ENCODE assay signal across 31 cellular contexts in genomic region chr9:112850840-112851239, GRCh38. TPM values are rescaled to one million over a fixed set of nuclear protein-coding genes. Genes with fewer than 3 reads are reported as not detected.
"Had no signal": no experiment of that assay in that cellular context is flagged by ENCODE, and none has a peak within 500 bp of the region (broad histone marks: within the 10 kb centered on the region; RNA-seq: fewer than 3 reads in every experiment).

No MANE protein-coding gene starts in this region.

- H3K4me1 ChIP-seq: right atrium auricular region, right lobe of liver, uterus had no signal

- ATAC-seq: left colon; left lung; mucosa of descending colon; naive thymus-derived CD4-positive, alpha-beta T cell; right lobe of liver; stimulated activated memory B cell treated with anti-CD40 and anti-IgM and Interleukin-4, amounts not matched to agents 10 μg/mL and 1 μg/mL and 100 μg/mL, for 72 hours had no signal

- FAIRE-seq: kidney had no signal

- H3K4me3 ChIP-seq: left lung, lung, mucosa of descending colon, ovary, right atrium auricular region, right lobe of liver, smooth muscle cell, tibial nerve, uterus had no signal

- H3K27ac ChIP-seq: ovary, right atrium auricular region, right lobe of liver, tibial nerve, uterus had no signal

- H3K9me3 ChIP-seq: left lung, mucosa of descending colon, ovary, right atrium auricular region, right lobe of liver, tibial nerve, uterus had no signal

- H3K36me3 ChIP-seq: ovary, uterus had no signal

- H3K4me3 Mint-ChIP-seq: naive thymus-derived CD4-positive, alpha-beta T cell; natural killer cell treated with Interleukin-12 subunit alpha and Interleukin-12 subunit beta and Interleukin-15 and Interleukin-18, amount 100 ng/mL, for 72 hours; neural crest cell; stimulated activated memory B cell treated with anti-CD40 and anti-IgM and Interleukin-4, amounts not matched to agents 10 μg/mL and 1 μg/mL and 100 μg/mL, for 72 hours; stimulated activated naive CD8-positive, alpha-beta T cell treated with anti-CD3 and anti-CD28 coated beads, Interleukin-15, amount 100 ng/mL, for 72 hours had no signal

- H3K27me3 Mint-ChIP-seq: naive thymus-derived CD4-positive, alpha-beta T cell; natural killer cell treated with Interleukin-12 subunit alpha and Interleukin-12 subunit beta and Interleukin-15 and Interleukin-18, amount 100 ng/mL, for 72 hours; stimulated activated memory B cell treated with anti-CD40 and anti-IgM and Interleukin-4, amounts not matched to agents 10 μg/mL and 1 μg/mL and 100 μg/mL, for 72 hours; stimulated activated naive CD8-positive, alpha-beta T cell treated with anti-CD3 and anti-CD28 coated beads, Interleukin-15, amount 100 ng/mL, for 72 hours; type B pancreatic cell had no signal

- H3K27me3 ChIP-seq: left lung, ovary, right atrium auricular region, right lobe of liver, tibial nerve, uterus had no signal

- H3K4me2 ChIP-seq: smooth muscle cell had no signal

- H3K9me3 Mint-ChIP-seq: naive thymus-derived CD4-positive, alpha-beta T cell; natural killer cell treated with Interleukin-12 subunit alpha and Interleukin-12 subunit beta and Interleukin-15 and Interleukin-18, amount 100 ng/mL, for 72 hours; neural crest cell; stimulated activated memory B cell treated with anti-CD40 and anti-IgM and Interleukin-4, amounts not matched to agents 10 μg/mL and 1 μg/mL and 100 μg/mL, for 72 hours; stimulated activated naive CD8-positive, alpha-beta T cell treated with anti-CD3 and anti-CD28 coated beads, Interleukin-15, amount 100 ng/mL, for 72 hours had no signal

- H3K27ac Mint-ChIP-seq: naive thymus-derived CD4-positive, alpha-beta T cell; natural killer cell treated with Interleukin-12 subunit alpha and Interleukin-12 subunit beta and Interleukin-15 and Interleukin-18, amount 100 ng/mL, for 72 hours; progenitor cell of endocrine pancreas; stimulated activated memory B cell treated with anti-CD40 and anti-IgM and Interleukin-4, amounts not matched to agents 10 μg/mL and 1 μg/mL and 100 μg/mL, for 72 hours; stimulated activated naive CD8-positive, alpha-beta T cell treated with anti-CD3 and anti-CD28 coated beads, Interleukin-15, amount 100 ng/mL, for 72 hours had no signal

- H3K36me3 Mint-ChIP-seq: natural killer cell treated with Interleukin-12 subunit alpha and Interleukin-12 subunit beta and Interleukin-15 and Interleukin-18, amount 100 ng/mL, for 72 hours had no signal

- DNase-seq: hippocampal formation; kidney; left colon; left lung; mesendoderm; midbrain; mucosa of descending colon; naive thymus-derived CD4-positive, alpha-beta T cell; ovary; right lobe of liver; stimulated activated CD4-positive, alpha-beta T cell treated with anti-CD3 and anti-CD28 coated beads, Interleukin-1b, Interleukin-23, amount 100 ng/mL, for 48 hours; stimulated activated CD4-positive, alpha-beta T cell treated with anti-CD3 and anti-CD28 coated beads, Interleukin-2, amount 100 ng/mL, for 48 hours; stimulated activated CD4-positive, alpha-beta T cell treated with anti-CD3 and anti-CD28 coated beads, Interleukin-4, amount 100 ng/mL, for 4 hours; stimulated activated CD8-positive, alpha-beta memory T cell treated with anti-CD3 and anti-CD28 coated beads, Interleukin-4, amount 100 ng/mL, for 48 hours; stimulated activated naive CD4-positive, alpha-beta T cell treated with Interleukin-2 at 50 U/mL for 16 hours; stimulated activated naive CD8-positive, alpha-beta T cell treated with anti-CD3 and anti-CD28 coated beads, Interleukin-15, amount 100 ng/mL, for 72 hours; substantia nigra; uterus had no signal

RNA-seq across cellular contexts. Expression of gene SLC46A2, which starts 39.8 kb away (rescaled TPM):
- total RNA-seq: left colon; myocyte; natural killer cell treated with Interleukin-12 subunit alpha and Interleukin-12 subunit beta and Interleukin-15 and Interleukin-18, amount 100 ng/mL, for 72 hours; neural crest cell; progenitor cell of endocrine pancreas; pulmonary artery endothelial cell; renal cortical epithelial cell; smooth muscle cell; temporal lobe; uterus had no signal
- polyA plus RNA-seq: smooth muscle cell had no signal
